22 cellular contexts compared by ENCODE assay signal in the genomic region with DNA sequence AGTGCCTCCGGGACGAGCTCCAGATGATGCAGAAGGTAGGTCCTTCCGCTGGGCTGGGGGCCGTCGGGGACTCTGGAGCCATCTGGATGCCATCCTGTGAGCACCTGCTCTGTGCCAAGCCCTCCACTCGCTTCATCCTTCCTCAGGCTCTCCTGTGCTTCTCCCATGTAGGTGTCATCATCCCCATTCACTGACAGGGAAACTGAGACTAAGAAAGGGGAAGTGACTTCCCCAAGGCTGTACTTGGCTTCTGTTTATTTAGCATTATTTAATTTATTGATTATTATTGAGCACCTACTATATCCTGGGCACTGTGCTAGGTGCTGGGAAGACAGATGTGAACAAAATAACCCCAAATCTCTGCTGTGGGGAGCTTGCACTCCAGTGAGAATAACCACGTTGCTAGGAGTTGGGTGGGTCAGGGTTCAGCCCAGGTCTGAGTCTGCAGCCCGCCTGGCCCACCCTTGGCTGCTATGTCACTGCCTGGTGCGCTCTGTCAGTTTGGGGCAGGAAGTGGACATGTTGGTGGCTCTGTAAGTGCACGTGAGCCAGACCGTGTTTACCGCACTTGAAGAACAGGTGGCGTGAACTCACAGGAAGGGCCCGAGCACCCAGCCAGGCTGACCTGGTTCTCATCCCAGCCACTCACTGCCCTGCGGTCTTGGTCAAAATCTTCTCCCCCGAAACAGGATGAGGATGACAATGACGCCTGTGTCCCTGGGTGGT. TPM values are rescaled to one million over a fixed set of nuclear protein-coding genes. Genes with fewer than 3 reads are reported as not detected.
A peak's percentile ranks its signal among the peaks of the same experiment; 100 is the strongest.
DNase-seq lines count a peak whose midpoint lies in the region; ATAC-seq, FAIRE-seq and TF ChIP-seq lines count a peak whose summit lies in the region.
"Had no signal": no experiment of that assay in that cellular context is flagged by ENCODE, and none has a peak within 500 bp of the region (broad histone marks: within the 10 kb centered on the region; RNA-seq: fewer than 3 reads in every experiment).

No MANE protein-coding gene starts in this region.

- H3K4me3 ChIP-seq in IMR-90 (ENCODE audit: insufficient read depth, low read depth, low read length) (no peak overlapping the region), GM12878 (no peak overlapping the region), osteoblast (ENCODE audit: insufficient read depth, low read length) (no peak overlapping the region), testis (no peak overlapping the region)
- H3K4me3 ChIP-seq: A549 had no signal

- SMC1A ChIA-PET in GM12878 (lab: Charles Lee; ENCODE audit: uncharacterized antibody, unreplicated experiment), result no interaction called here

- H2AK9ac ChIP-seq in IMR-90 (replicated peaks; ENCODE audit: low read depth, low read length, poor library complexity), result peak overlapping the region; percentile 37

- H3K36me3 ChIP-seq in IMR-90 (ENCODE audit: control insufficient read depth, insufficient read depth, low read length) (peaks cover 55% of the 10 kb centered on the region), GM12878 (ENCODE audit: control insufficient read depth in 2 of 2, insufficient read depth in 2 of 2, low read length in 1 of 2) (peaks cover 0 to 4% of the 10 kb centered on the region in 2 experiments; a peak in 2 of 4 replicates), osteoblast (ENCODE audit: insufficient read depth, low read length) (peaks cover 74% of the 10 kb centered on the region), testis (ENCODE audit: low read depth, missing control alignments) (no peaks in the 10 kb centered on the region)

- H3K18ac ChIP-seq in IMR-90 (ENCODE audit: low read depth, low read length), result no peak overlapping the region

- H3K4me2 ChIP-seq in IMR-90 (ENCODE audit: low read depth, low read length) (no peak overlapping the region), GM12878 (ENCODE audit: control insufficient read depth, insufficient read depth) (no peak overlapping the region), osteoblast (ENCODE audit: insufficient read depth, low read length) (no peak overlapping the region)
- H3K4me2 ChIP-seq: A549 had no signal

- H2BK15ac ChIP-seq in IMR-90 (ENCODE audit: low read depth, low read length), result no peak overlapping the region

- H2AFZ ChIP-seq in IMR-90 (replicated peaks; ENCODE audit: low read length, poor library complexity) (no peak overlapping the region), GM12878 (ENCODE audit: control insufficient read depth, low read depth, low read length) (no peak overlapping the region), osteoblast (ENCODE audit: low read length) (no peak overlapping the region)

- H3K4me1 ChIP-seq in IMR-90 (ENCODE audit: control insufficient read depth, insufficient read depth, low read length) (peaks cover 16% of the 10 kb centered on the region), GM12878 (ENCODE audit: control insufficient read depth, insufficient read depth, low read length) (peaks cover 3% of the 10 kb centered on the region), osteoblast (ENCODE audit: insufficient read depth, low read length) (peaks cover 18% of the 10 kb centered on the region), testis (no peaks in the 10 kb centered on the region)

- dilution Hi-C loops in IMR-90 (cut with HindIII; ENCODE audit: low sequenced_read_pairs, unreplicated experiment), result no loop called here

- in situ Hi-C loops in IMR-90 (cut with MboI; ENCODE audit: low sequenced_read_pairs) (no loop called here), GM12878 (cut with MboI) (no loop called here)

- TF ChIP-seq CTCF in IMR-90 (conservative IDR thresholded peaks at IDR 0.05; ENCODE audit: low read depth, low read length) (no peak), GM12878 (IDR thresholded peaks at IDR 0.05 in 2 of 3, conservative IDR thresholded peaks at IDR 0.05 in 1 of 3; ENCODE audit: control insufficient read depth in 2 of 3, extremely low read depth in 1 of 3, insufficient read depth in 1 of 3, low read depth in 3 of 3, low read length in 3 of 3) (no peak), osteoblast (IDR thresholded peaks at IDR 0.05; ENCODE audit: extremely low read depth, low read depth, low read length) (no peak), testis (IDR thresholded peaks at IDR 0.05) (no peak)

- H2BK5ac ChIP-seq in IMR-90 (ENCODE audit: low read depth, low read length, poor library complexity, severe bottlenecking), result no peak overlapping the region

- no peak overlapping the region for H4K8ac ChIP-seq in IMR-90 (ENCODE audit: low read depth in 2 of 2, low read length in 2 of 2)

- H3K14ac ChIP-seq in IMR-90 (replicated peaks; ENCODE audit: low read depth, low read length), result no peak overlapping the region

- FAIRE-seq in GM12878 (lab: Jason Lieb, UNC), result no peak
- FAIRE-seq: A549, D721Med, HTR-8/SVneo had no signal

- no peak overlapping the region for H4K5ac ChIP-seq in IMR-90 (ENCODE audit: low read depth, low read length)

- H3K9me3 ChIP-seq in IMR-90 (ENCODE audit: control insufficient read depth, insufficient read depth, low read length), result no peaks in the 10 kb centered on the region
- no peaks in the 10 kb centered on the region for H3K9me3 ChIP-seq in GM12878 (replicated peaks; ENCODE audit: control insufficient read depth, insufficient read depth, low read length)
- H3K9me3 ChIP-seq in osteoblast (ENCODE audit: low read depth, low read length), result no peaks in the 10 kb centered on the region
- H3K9me3 ChIP-seq in testis, result no peaks in the 10 kb centered on the region
- H3K9me3 ChIP-seq: A549, Caco-2 had no signal

- H3K4ac ChIP-seq in IMR-90 (ENCODE audit: low read depth, low read length), result no peak overlapping the region

- CTCF ChIA-PET in IMR-90 (lab: Yijun Ruan, JAX) (no interaction called here), GM12878 (lab: Yijun Ruan, JAX) (interaction anchor here (0.6 kb wide), 1 partner anchor 84 kb away, joined by 3 read pairs; no protein-coding TSS in a partner anchor)

- H3K27me3 ChIP-seq in IMR-90 (ENCODE audit: control insufficient read depth, insufficient read depth, low read length), result no peaks in the 10 kb centered on the region
- H3K27me3 ChIP-seq in GM12878 (replicated peaks in 1 of 2; ENCODE audit: control insufficient read depth in 2 of 2, insufficient read depth in 2 of 2, low read length in 1 of 2), result no peaks in the 10 kb centered on the region
- H3K27me3 ChIP-seq in osteoblast (ENCODE audit: insufficient read depth, low read length), result no peaks in the 10 kb centered on the region
- H3K27me3 ChIP-seq in testis, result no peaks in the 10 kb centered on the region

- TF ChIP-seq RAD21 in IMR-90 (IDR thresholded peaks at IDR 0.05; ENCODE audit: low read length) (no peak), GM12878 (IDR thresholded peaks at IDR 0.05; ENCODE audit: insufficient read depth, low read depth, low read length) (no peak)

- H2BK20ac ChIP-seq in IMR-90 (ENCODE audit: low read depth, low read length), result no peak overlapping the region

- no peak overlapping the region for H3K23ac ChIP-seq in IMR-90 (ENCODE audit: low read depth, low read length)

- intact Hi-C loops in IMR-90 (cut with micrococcal nuclease), result no loop called here
- intact Hi-C loops in GM12878 (cut with micrococcal nuclease; ENCODE audit: unreplicated experiment), result no loop called here
- intact Hi-C loops in testis (cut with DNase I; ENCODE audit: low total_unique reads), result no loop called here

- H3K27ac ChIP-seq in IMR-90 (ENCODE audit: insufficient read depth, low read length), result no peak overlapping the region
- no peak overlapping the region for H3K27ac ChIP-seq in GM12878 (ENCODE audit: control insufficient read depth, insufficient read depth)
- H3K27ac ChIP-seq in osteoblast (ENCODE audit: low read depth, low read length), result no peak overlapping the region
- H3K27ac ChIP-seq in testis, result no peak overlapping the region
- H3K27ac ChIP-seq: 22Rv1, A549, C4-2B had no signal

- peaks cover 9% of the 10 kb centered on the region for H4K20me1 ChIP-seq in IMR-90 (ENCODE audit: insufficient read depth, low read length)
- no peaks in the 10 kb centered on the region; the same call in 1 of the 2 replicates for H4K20me1 ChIP-seq in GM12878 (ENCODE audit: control insufficient read depth, insufficient read depth)
- H4K20me1 ChIP-seq in osteoblast (ENCODE audit: insufficient read depth, low read length), result peaks cover 3% of the 10 kb centered on the region

- WGBS in IMR-90 (ENCODE audit: extremely low coverage in 2 of 2, insufficient read length in 1 of 2), 2 experiments, result 95% methylated on average over 3 of the region's 17 CpGs; no CpG with 5 or more reads in 1 of the 2 experiments
- 86% methylated on average over 17 of the region's 17 CpGs for WGBS in GM12878 (ENCODE audit: insufficient coverage, insufficient replicate concordance, low lambda C conversion rate, missing lambda C conversion rate)
- 88 to 93% methylated on average over 9 to 17 of the region's 17 CpGs for WGBS in testis, 2 donors

- no peak overlapping the region for H3K9ac ChIP-seq in IMR-90 (ENCODE audit: low read depth, low read length)
- H3K9ac ChIP-seq in GM12878 (ENCODE audit: control insufficient read depth, insufficient read depth, low read length), result no peak overlapping the region

- RAD21 ChIA-PET in GM12878 (lab: Charles Lee; ENCODE audit: unreplicated experiment), result no interaction called here

- H3K9me1 ChIP-seq in IMR-90 (ENCODE audit: insufficient read depth, low read length), result peaks cover 19% of the 10 kb centered on the region

- no peak overlapping the region for H2BK120ac ChIP-seq in IMR-90 (ENCODE audit: low read depth, low read length)

- no peak overlapping the region for H2AK5ac ChIP-seq in IMR-90 (ENCODE audit: low read depth, low read length)

- TF ChIP-seq POLR2A in IMR-90 (IDR thresholded peaks at IDR 0.05; ENCODE audit: low read depth, low read length), result no peak
- TF ChIP-seq POLR2A in GM12878 (IDR thresholded peaks at IDR 0.05; ENCODE audit: low read depth, low read length), result no peak; the same call in 1 of the 2 replicates
- no peak for TF ChIP-seq POLR2A in testis (IDR thresholded peaks at IDR 0.05)

- ATAC-seq in IMR-90 (ENCODE audit: low read depth), result no peak
- no peak for ATAC-seq in GM12878
- ATAC-seq in GM21423 (IDR thresholded peaks at IDR 0.05; ENCODE audit: unreplicated experiment), result no peak
- ATAC-seq: A549, HCT116 had no signal

- BruUV-seq in IMR-90 (replicated peaks; lab: Mats Ljungman, UMichigan), result no TSS peak
- no TSS peak for BruUV-seq in GM12878 (replicated peaks; lab: Mats Ljungman, UMichigan)

- H4K91ac ChIP-seq in IMR-90 (ENCODE audit: insufficient read depth, low read depth, low read length), result no peak overlapping the region

- no peaks in the 10 kb centered on the region for H3K79me2 ChIP-seq in GM12878 (ENCODE audit: control insufficient read depth, insufficient read depth, low read length)
- no peaks in the 10 kb centered on the region for H3K79me2 ChIP-seq in osteoblast (ENCODE audit: insufficient read depth, low read length)

- peak; percentile 2 for DNase-seq in DMS53 (lab: John Stamatoyannopoulos, UW)
- DNase-seq in DMS53 treated with DMSO at 0.1 percent for 48 hours (lab: John Stamatoyannopoulos, UW; ENCODE audit: unreplicated experiment), result no peak
- DNase-seq in IMR-90, result no peak
- no peak for DNase-seq in GM12878 (ENCODE audit: low read depth, low spot score)
- DNase-seq in osteoblast (ENCODE audit: insufficient read length, low spot score, missing footprints), result peak; percentile 34
- no peak for DNase-seq in testis
- DNase-seq: AML-193; Caco-2; CD4-positive, alpha-beta T cell; DMS79 treated with DMSO at 0.1 percent for 48 hours; GF-D8; GOT3; H7 had no signal

- POLR2A ChIA-PET in IMR-90 (lab: Charles Lee; ENCODE audit: unreplicated experiment) (no interaction called here), GM12878 (lab: Charles Lee) (no interaction called here)

- TF ChIP-seq EP300 in GM12878 (IDR thresholded peaks at IDR 0.05; ENCODE audit: borderline replicate concordance in 1 of 2, control insufficient read depth in 1 of 2, low read depth in 2 of 2, low read length in 2 of 2), result no peak

- peaks cover 0 to 46% of the 10 kb centered on the region in 2 experiments; a peak in 3 of 4 replicates for H3K79me1 ChIP-seq in IMR-90 (ENCODE audit: low read depth in 1 of 2, low read length in 2 of 2)

- H3K56ac ChIP-seq in IMR-90 (ENCODE audit: extremely low read depth, insufficient read depth, low read length), result no peak overlapping the region

RNA-seq across cellular contexts. Expression of a gene that starts 35.9 kb away (rescaled TPM):
- 25.6 and 32.3 TPM in 2 replicates for total RNA-seq in IMR-90 (2012; rRNA removed)
- 20.6 and 26.2 TPM in 2 replicates for polyA plus RNA-seq in IMR-90 (2012; rRNA removed)
- 18.9 and 29.8 TPM in 2 replicates for polyA plus RNA-seq in IMR-90 (2012; cell fraction: cytosol; rRNA removed)
- 15.8 and 38.2 TPM in 2 replicates for polyA plus RNA-seq in IMR-90 (2012; cell fraction: nucleus; rRNA removed; ENCODE audit: low replicate concordance)
- total RNA-seq in GM12878 (2013; cell fraction: nucleolus; rRNA removed), result 6.9 and 8.0 TPM in 2 replicates
- 28.6 and 32.6 TPM in 2 replicates for total RNA-seq in GM12878 (2014; rRNA removed)
- 8.9 and 9.3 TPM in 2 replicates for total RNA-seq in GM12878 (2014; rRNA removed; fragmentation: Illumina TruSeq; extraction: Trizol)
- 21.8 and 22.8 TPM in 2 replicates for total RNA-seq in GM12878 (2021)
- polyA plus RNA-seq in GM12878 (2011; ENCODE audit: low read depth), result 4.3 TPM
- 4.0 and 10.8 TPM in 2 replicates for polyA plus RNA-seq in GM12878 (2011; rRNA removed)
- 15.6 and 21.1 TPM in 2 replicates for polyA plus RNA-seq in GM12878 (2011; cell fraction: cytosol; rRNA removed)
- 22.0 and 24.7 TPM in 2 replicates for polyA plus RNA-seq in GM12878 (2011; cell fraction: nucleus; rRNA removed)
- polyA plus RNA-seq in GM12878 (2012), result 13.1 and 13.3 TPM in 2 replicates
- polyA plus RNA-seq in GM12878 (2014; fragmentation: Illumina TruSeq; extraction: Trizol), result 1.7 and 7.2 TPM in 2 replicates
- polyA plus RNA-seq in GM12878 (2014; fragmentation: Nextera tagmentation; extraction: Ambion mirVana), result 1 to 10 TPM in 1 of 2 experiments, under 1 TPM in 1; 0.95 to 2.4 TPM
- polyA plus RNA-seq in GM12878 (2014; rRNA removed), result 19.9 and 20.8 TPM in 2 replicates
- polyA plus RNA-seq in GM12878 (2016; fragmentation: Nextera tagmentation; extraction: Ambion mirVana), result 10 to 100 TPM; 29.9 to 34.3 TPM
- polyA minus RNA-seq in GM12878 (2011; rRNA and poly(A)+ RNA removed), result 7.3 and 14.1 TPM in 2 replicates
- polyA minus RNA-seq in GM12878 (2011; cell fraction: cytosol; rRNA and poly(A)+ RNA removed), result 8.1 and 8.8 TPM in 2 replicates
- 5.7 and 6.0 TPM in 2 replicates for polyA minus RNA-seq in GM12878 (2011; cell fraction: nucleus; rRNA and poly(A)+ RNA removed)
- 25.9 and 26.8 TPM in 2 replicates for total RNA-seq in osteoblast
- total RNA-seq in testis, result 10 to 100 TPM; 36.7 to 40.6 TPM
- polyA plus RNA-seq in testis (ENCODE audit: insufficient read depth, low read depth, low replicate concordance), result 21.4 TPM

RNA-seq across cellular contexts. Expression of a gene that starts 51.3 kb away (rescaled TPM):
- not detected in 2 replicates for total RNA-seq in IMR-90 (2012; rRNA removed)
- not detected in 2 replicates for polyA plus RNA-seq in IMR-90 (2012; rRNA removed)
- not detected in 2 replicates for polyA plus RNA-seq in IMR-90 (2012; cell fraction: cytosol; rRNA removed)
- polyA plus RNA-seq in IMR-90 (2012; cell fraction: nucleus; rRNA removed; ENCODE audit: low replicate concordance), result 0.15 TPM in 1 of 2 replicates, not detected in the other
- 0.96 TPM in 1 of 2 replicates, not detected in the other for total RNA-seq in GM12878 (2013; cell fraction: nucleolus; rRNA removed)
- total RNA-seq in GM12878 (2014; rRNA removed), result not detected in 2 replicates
- not detected in 2 replicates for total RNA-seq in GM12878 (2014; rRNA removed; fragmentation: Illumina TruSeq; extraction: Trizol)
- total RNA-seq in GM12878 (2021), result not detected in 2 replicates
- polyA plus RNA-seq in GM12878 (2011; ENCODE audit: low read depth), result not detected
- not detected in 2 replicates for polyA plus RNA-seq in GM12878 (2011; rRNA removed)
- polyA plus RNA-seq in GM12878 (2011; cell fraction: cytosol; rRNA removed), result not detected in 2 replicates
- polyA plus RNA-seq in GM12878 (2011; cell fraction: nucleus; rRNA removed), result 0.13 and 0.19 TPM in 2 replicates
- not detected in 2 replicates for polyA plus RNA-seq in GM12878 (2012)
- polyA plus RNA-seq in GM12878 (2014; fragmentation: Illumina TruSeq; extraction: Trizol), result not detected in 2 replicates
- not detected for polyA plus RNA-seq in GM12878 (2014; fragmentation: Nextera tagmentation; extraction: Ambion mirVana)
- polyA plus RNA-seq in GM12878 (2014; rRNA removed), result not detected in 2 replicates
- polyA plus RNA-seq in GM12878 (2016; fragmentation: Nextera tagmentation; extraction: Ambion mirVana), result not detected
- 0.26 TPM in 1 of 2 replicates, not detected in the other for polyA minus RNA-seq in GM12878 (2011; rRNA and poly(A)+ RNA removed)
- polyA minus RNA-seq in GM12878 (2011; cell fraction: cytosol; rRNA and poly(A)+ RNA removed), result not detected in 2 replicates
- not detected in 2 replicates for polyA minus RNA-seq in GM12878 (2011; cell fraction: nucleus; rRNA and poly(A)+ RNA removed)
- total RNA-seq in osteoblast, result not detected in 2 replicates
- total RNA-seq in testis, result 1 to 10 TPM in 1 of 2 donors, under 1 TPM in 1; 0.81 to 4.8 TPM
- polyA plus RNA-seq in testis (ENCODE audit: insufficient read depth, low read depth, low replicate concordance), result not detected
- total RNA-seq: CD4-positive, alpha-beta T cell; H7 had no signal
- polyA plus RNA-seq: A549, BJ, IgD-negative memory B cell had no signal

Comparison
In these comparisons a context has a peak if more than half of its experiments do, and no peak if none do; other contexts are left out.
1. DNase-seq: peak in DMS53 (single experiment) and osteoblast (single experiment); none in DMS53 treated with DMSO at 0.1 percent for 48 hours (single experiment), IMR-90 (single experiment), GM12878 (single experiment) and testis (single experiment).